In the genomic region with DNA sequence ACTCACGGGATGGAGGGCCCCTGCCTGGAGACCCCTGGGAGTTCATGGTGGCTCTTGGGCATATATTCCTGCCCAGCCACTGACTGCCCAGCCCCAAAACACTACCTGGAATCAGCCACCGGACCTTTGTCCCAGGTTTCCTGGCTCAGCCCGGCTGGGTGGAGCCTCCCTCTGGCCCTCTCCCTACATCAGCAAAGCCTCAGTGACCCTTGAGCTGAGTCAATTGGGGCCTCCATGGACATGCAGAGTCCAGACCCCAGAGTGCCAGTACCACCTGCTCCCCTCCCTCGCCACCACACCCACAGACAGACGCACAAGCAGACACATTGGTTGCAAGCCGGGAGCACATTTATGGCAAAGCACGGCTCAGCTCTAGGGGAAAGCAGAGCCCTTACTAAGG, we compare ENCODE assay signal across 6 cellular contexts. TPM values are rescaled to one million over a fixed set of nuclear protein-coding genes. Genes with fewer than 3 reads are reported as not detected.
DNase-seq lines count a peak whose midpoint lies in the region; ATAC-seq, FAIRE-seq and TF ChIP-seq lines count a peak whose summit lies in the region.
"Not testable (repeated sequence)": the region's sequence is repeated elsewhere in the genome, so short reads cannot be mapped to it uniquely, and the experiment has no call there.
"Had no signal": no experiment of that assay in that cellular context is flagged by ENCODE, and none has a peak within 500 bp of the region (broad histone marks: within the 10 kb centered on the region; RNA-seq: fewer than 3 reads in every experiment).

No MANE protein-coding gene starts in this region.

- H3K4me3 ChIP-seq in kidney (ENCODE audit: low read length in 2 of 2), result peak overlapping the region in 1 of 2 donors; percentile 17
- H3K4me3 ChIP-seq in HepG2 (replicated peaks in 1 of 3; ENCODE audit: insufficient read depth in 1 of 3, low read depth in 2 of 3, low read length in 3 of 3), result peak overlapping the region; percentile 16 to 57 (median 33); a peak in 4 of 6 replicates

- not testable (repeated sequence) for FAIRE-seq in kidney (lab: Jason Lieb, UNC)
- FAIRE-seq in HepG2 (lab: Jason Lieb, UNC), result peak; percentile 95

- BruUV-seq in HepG2 (replicated peaks; lab: Mats Ljungman, UMichigan), result not testable (repeated sequence)

- peak; percentile 53 for DNase-seq in activated CD8-positive, alpha-beta memory T cell treated with anti-CD3 and anti-CD28 coated beads for 24 hours
- DNase-seq in kidney (peak; percentile 66), mesenteric fat pad (ENCODE audit: low spot score) (peak; percentile 86), posterior vena cava (ENCODE audit: low spot score) (peak; percentile 37)
- DNase-seq in HepG2 (ENCODE audit: low spot score), result not testable (repeated sequence)

- not testable (repeated sequence) for H3K27me3 ChIP-seq in HepG2 (ENCODE audit: control insufficient read depth in 1 of 2, insufficient read depth in 2 of 2, low read length in 2 of 2)

- 0 out of 4 replicates have a peak, but pooled peaks of 1 of the 2 experiments have one; percentile 31 for TF ChIP-seq POLR2A in HepG2 (IDR thresholded peaks at IDR 0.05; ENCODE audit: insufficient read depth in 1 of 2, low read depth in 2 of 2, low read length in 2 of 2)

- not testable (repeated sequence) for TF ChIP-seq EP300 in HepG2 (IDR thresholded peaks at IDR 0.05; ENCODE audit: low read depth in 2 of 2, low read length in 2 of 2); HepG2 (CRISPR knock-in tag; IDR thresholded peaks at IDR 0.05; ENCODE audit: borderline replicate concordance)

- not testable (repeated sequence) for H3K9me3 ChIP-seq in kidney (ENCODE audit: control insufficient read depth in 1 of 2, low read length in 2 of 2); HepG2 (ENCODE audit: low read length)

- TF ChIP-seq CTCF in kidney (IDR thresholded peaks at IDR 0.05; ENCODE audit: borderline replicate concordance, extremely low read depth, insufficient read depth); HepG2 (CRISPR knock-in tag; IDR thresholded peaks at IDR 0.05): not testable (repeated sequence)

- H3K79me2 ChIP-seq in HepG2 (ENCODE audit: insufficient read depth, low read length), result not testable (repeated sequence)

- not testable (repeated sequence) for H3K27ac ChIP-seq in kidney (ENCODE audit: low read depth in 2 of 2, low read length in 2 of 2)
- H3K27ac ChIP-seq in HepG2 (ENCODE audit: extremely low read length, insufficient read depth, low read length), result peak overlapping the region; percentile 48

- peak overlapping the region; percentile 63 for H3K4me2 ChIP-seq in HepG2 (ENCODE audit: low read depth, low read length)

- not testable (repeated sequence) for H3K4me1 ChIP-seq in kidney (ENCODE audit: control insufficient read depth in 1 of 2, insufficient read depth in 1 of 2, low read depth in 1 of 2, low read length in 2 of 2); HepG2 (ENCODE audit: insufficient read depth, low read length)

- POLR2A ChIA-PET in HepG2 (lab: Yijun Ruan, JAX), result interaction anchor here (1.2 to 3.2 kb wide), 6 partner anchors 10 to 208 kb away, joined by 3 to 16 read pairs (median 6); partner anchors contain the start of gene RNU1-1

- CTCF ChIA-PET in HepG2 (lab: Yijun Ruan, JAX; ENCODE audit: low intra/inter-chr PET ratio, low total read pairs), result not testable (repeated sequence)

- not testable (repeated sequence) for H4K20me1 ChIP-seq in HepG2 (ENCODE audit: insufficient read depth, low read length)

- H3K36me3 ChIP-seq in kidney (ENCODE audit: control insufficient read depth in 1 of 2, insufficient read depth in 2 of 2, low read length in 2 of 2); HepG2 (replicated peaks in 1 of 2; ENCODE audit: control insufficient read depth in 1 of 2, insufficient read depth in 2 of 2, low read length in 2 of 2): not testable (repeated sequence)

- ATAC-seq in HepG2, result peak; percentile 90

- in situ Hi-C loops in HepG2 (cut with HindIII; ENCODE audit: extremely low pct_ligation_motif_present, low pct_unique_long_range_greater_than_20kb), result not testable (repeated sequence)

- 0% methylated on average over 1 of the region's 7 CpGs for WGBS in HepG2 (ENCODE audit: low lambda C conversion rate)

- not testable (repeated sequence) for H3K9ac ChIP-seq in kidney (ENCODE audit: low read length in 2 of 2); HepG2 (ENCODE audit: insufficient read depth, low read depth, low read length)

- not testable (repeated sequence) for TF ChIP-seq RAD21 in HepG2 (CRISPR knock-in tag; IDR thresholded peaks at IDR 0.05)

- intact Hi-C loops in kidney (cut with DNase I); HepG2 (cut with micrococcal nuclease; ENCODE audit: unreplicated experiment); posterior vena cava (cut with DNase I): not testable (repeated sequence)

- not testable (repeated sequence) for H2AFZ ChIP-seq in HepG2 (ENCODE audit: low read length)

TF ChIP-seq in HepG2, 621 proteins besides CTCF, POLR2A, EP300 and RAD21 (continues in another document):
- TF ChIP-seq HNF4A (CRISPR knock-in tag; IDR thresholded peaks at IDR 0.05) (peak; percentile 76), RXRB (CRISPR knock-in tag; IDR thresholded peaks at IDR 0.05; ENCODE audit: borderline replicate concordance) (peak; percentile 43; the same call in 1 of the 2 replicates), ZBTB7B (CRISPR knock-in tag; IDR thresholded peaks at IDR 0.05) (peak; percentile 75), ZNF264 (CRISPR knock-in tag; IDR thresholded peaks at IDR 0.05) (0 out of 2 replicates have a peak, but pooled peaks have one; percentile 35), KDM6A (CRISPR knock-in tag; IDR thresholded peaks at IDR 0.05; ENCODE audit: low read depth) (0 out of 2 replicates have a peak, but pooled peaks have one; percentile 15)

RNA-seq across cellular contexts. Expression of gene RNU1-3, which starts 30.4 kb away (rescaled TPM):
- 8,605 TPM for total RNA-seq in kidney
- polyA plus RNA-seq in kidney (ENCODE audit: insufficient read depth, low read depth, low replicate concordance), result 26.8 TPM
- 859 and 11,018 TPM in 2 replicates for total RNA-seq in HepG2 (2016; rRNA removed; fragmentation: Illumina TruSeq; extraction: Trizol)
- 16,281 and 17,236 TPM in 2 replicates for total RNA-seq in HepG2 (2016; cell fraction: cytosol; rRNA removed; fragmentation: Illumina TruSeq; extraction: Trizol; ENCODE audit: low read depth)
- total RNA-seq in HepG2 (2016; cell fraction: insoluble cytoplasmic fraction; rRNA removed; fragmentation: Illumina TruSeq; extraction: Trizol), result 1,309 and 10,613 TPM in 2 replicates
- total RNA-seq in HepG2 (2016; cell fraction: membrane; rRNA removed; fragmentation: Illumina TruSeq; extraction: Trizol), result 2,848 and 3,475 TPM in 2 replicates
- total RNA-seq in HepG2 (2016; cell fraction: nucleus; rRNA removed; fragmentation: Illumina TruSeq; extraction: Trizol), result 52,466 and 64,417 TPM in 2 replicates
- polyA plus RNA-seq in HepG2 (2011; rRNA removed), result under 0.01 TPM in 2 replicates
- polyA plus RNA-seq in HepG2 (2011; cell fraction: cytosol; rRNA removed), result under 0.01 TPM in 2 replicates
- under 0.01 TPM in 2 replicates for polyA plus RNA-seq in HepG2 (2011; cell fraction: nucleus; rRNA removed)
- polyA plus RNA-seq in HepG2 (2012), result 59.2 and 78.2 TPM in 2 replicates
- polyA plus RNA-seq in HepG2 (2016; cell fraction: cytosol; fragmentation: Illumina TruSeq; extraction: Trizol; ENCODE audit: low read depth), result 27.3 and 44.4 TPM in 2 replicates
- polyA plus RNA-seq in HepG2 (2016; cell fraction: insoluble cytoplasmic fraction; fragmentation: Illumina TruSeq; extraction: Trizol; ENCODE audit: low read depth), result not detected in 2 replicates
- not detected in 2 replicates for polyA plus RNA-seq in HepG2 (2016; cell fraction: membrane; fragmentation: Illumina TruSeq; extraction: Trizol; ENCODE audit: low read depth)
- 32.8 TPM in 1 of 2 replicates, not detected in the other for polyA plus RNA-seq in HepG2 (2016; cell fraction: nucleus; fragmentation: Illumina TruSeq; extraction: Trizol; ENCODE audit: insufficient read depth, low read depth)
- polyA minus RNA-seq in HepG2 (2011; rRNA and poly(A)+ RNA removed; ENCODE audit: low replicate concordance), result 12,820 and 15,604 TPM in 2 replicates
- polyA minus RNA-seq in HepG2 (2011; cell fraction: cytosol; rRNA and poly(A)+ RNA removed), result 90,102 and 105,040 TPM in 2 replicates
- polyA minus RNA-seq in HepG2 (2011; cell fraction: nucleus; rRNA and poly(A)+ RNA removed), result 42,574 and 58,030 TPM in 2 replicates
- 6,165 TPM for total RNA-seq in mesenteric fat pad
- total RNA-seq in posterior vena cava, result over 10,000 TPM; 12,584 to 18,986 TPM
- polyA plus RNA-seq: BJ had no signal

RNA-seq across cellular contexts. Expression of gene RNU1-4, which starts 43.2 kb away (rescaled TPM):
- 8,605 TPM for total RNA-seq in kidney
- polyA plus RNA-seq in kidney (ENCODE audit: insufficient read depth, low read depth, low replicate concordance), result 26.8 TPM
- 859 and 11,018 TPM in 2 replicates for total RNA-seq in HepG2 (2016; rRNA removed; fragmentation: Illumina TruSeq; extraction: Trizol)
- 16,281 and 17,236 TPM in 2 replicates for total RNA-seq in HepG2 (2016; cell fraction: cytosol; rRNA removed; fragmentation: Illumina TruSeq; extraction: Trizol; ENCODE audit: low read depth)
- 1,309 and 10,613 TPM in 2 replicates for total RNA-seq in HepG2 (2016; cell fraction: insoluble cytoplasmic fraction; rRNA removed; fragmentation: Illumina TruSeq; extraction: Trizol)
- 2,848 and 3,475 TPM in 2 replicates for total RNA-seq in HepG2 (2016; cell fraction: membrane; rRNA removed; fragmentation: Illumina TruSeq; extraction: Trizol)
- total RNA-seq in HepG2 (2016; cell fraction: nucleus; rRNA removed; fragmentation: Illumina TruSeq; extraction: Trizol), result 52,466 and 64,417 TPM in 2 replicates
- polyA plus RNA-seq in HepG2 (2011; rRNA removed), result under 0.01 TPM in 2 replicates
- under 0.01 TPM in 2 replicates for polyA plus RNA-seq in HepG2 (2011; cell fraction: cytosol; rRNA removed)
- polyA plus RNA-seq in HepG2 (2011; cell fraction: nucleus; rRNA removed), result under 0.01 TPM in 2 replicates
- 78.2 TPM in 1 of 2 replicates, not detected in the other for polyA plus RNA-seq in HepG2 (2012)
- 27.3 and 44.4 TPM in 2 replicates for polyA plus RNA-seq in HepG2 (2016; cell fraction: cytosol; fragmentation: Illumina TruSeq; extraction: Trizol; ENCODE audit: low read depth)
- polyA plus RNA-seq in HepG2 (2016; cell fraction: insoluble cytoplasmic fraction; fragmentation: Illumina TruSeq; extraction: Trizol; ENCODE audit: low read depth), result not detected in 2 replicates
- not detected in 2 replicates for polyA plus RNA-seq in HepG2 (2016; cell fraction: membrane; fragmentation: Illumina TruSeq; extraction: Trizol; ENCODE audit: low read depth)
- 32.8 TPM in 1 of 2 replicates, not detected in the other for polyA plus RNA-seq in HepG2 (2016; cell fraction: nucleus; fragmentation: Illumina TruSeq; extraction: Trizol; ENCODE audit: insufficient read depth, low read depth)
- polyA minus RNA-seq in HepG2 (2011; rRNA and poly(A)+ RNA removed; ENCODE audit: low replicate concordance), result 12,820 and 15,604 TPM in 2 replicates
- 90,102 and 105,040 TPM in 2 replicates for polyA minus RNA-seq in HepG2 (2011; cell fraction: cytosol; rRNA and poly(A)+ RNA removed)
- polyA minus RNA-seq in HepG2 (2011; cell fraction: nucleus; rRNA and poly(A)+ RNA removed), result 42,574 and 58,030 TPM in 2 replicates
- total RNA-seq in mesenteric fat pad, result 6,165 TPM
- over 10,000 TPM; 12,584 to 18,986 TPM for total RNA-seq in posterior vena cava
- polyA plus RNA-seq: BJ had no signal
